Comparison of ENCODE assay signal across 1 cellular context in the genomic region with DNA sequence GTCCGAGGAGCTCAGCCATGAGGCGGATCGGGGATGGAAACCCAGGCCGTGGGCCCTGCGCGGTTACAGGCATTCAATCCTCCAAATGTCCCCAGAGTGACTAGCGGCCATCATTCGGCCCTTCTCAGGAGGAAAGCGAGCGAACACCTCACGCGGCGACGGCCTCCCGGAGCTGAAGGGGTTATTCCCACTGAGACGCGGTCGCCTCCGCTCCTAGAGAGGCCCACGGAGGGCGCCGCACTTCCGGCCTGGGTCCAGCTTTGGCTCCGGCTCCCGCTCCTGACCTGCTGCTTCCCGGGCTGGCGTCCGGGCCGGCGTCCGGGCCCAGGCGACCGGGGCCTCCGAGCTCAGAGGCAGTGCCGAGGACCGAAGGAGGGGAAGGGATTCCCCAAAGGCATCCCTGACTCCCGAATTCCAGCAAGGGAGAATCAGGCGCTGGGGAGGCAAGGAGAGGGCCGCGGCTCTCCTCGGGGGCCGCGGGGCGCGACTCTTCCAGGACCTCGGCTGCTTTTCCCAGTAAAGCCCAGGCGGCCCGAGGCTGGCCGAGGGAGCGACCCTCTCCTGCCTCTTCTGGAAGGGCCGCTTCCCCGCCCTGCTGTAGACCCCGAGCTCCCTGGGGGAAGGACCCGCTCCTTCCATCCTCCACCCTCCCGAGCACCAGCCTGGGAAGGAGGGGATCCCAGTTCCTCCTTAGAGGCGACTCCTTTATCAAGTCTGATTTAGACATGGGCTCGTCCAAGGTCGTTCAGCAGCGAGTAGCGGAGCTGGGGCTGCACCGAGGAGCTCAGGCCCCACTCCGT.
TF ChIP-seq lines count a peak whose summit lies in the region.

No MANE protein-coding gene starts in this region.

TF ChIP-seq in HepG2, 621 proteins besides CTCF, POLR2A, EP300 and RAD21 (continued from another document and continues in another):
- TF ChIP-seq ZNF687 (CRISPR knock-in tag; IDR thresholded peaks at IDR 0.05), result peak; percentile 98
- TF ChIP-seq ZNF333 (CRISPR knock-in tag; IDR thresholded peaks at IDR 0.05; ENCODE audit: borderline replicate concordance), result no peak
- no peak for TF ChIP-seq JUN (CRISPR knock-in tag; IDR thresholded peaks at IDR 0.05)
- TF ChIP-seq UBTF (CRISPR knock-in tag; IDR thresholded peaks at IDR 0.05), result peak; percentile 100
- TF ChIP-seq JDP2 (CRISPR knock-in tag; IDR thresholded peaks at IDR 0.05; ENCODE audit: borderline replicate concordance), result no peak; the same call in 1 of the 2 replicates
- TF ChIP-seq GABPB1 (CRISPR knock-in tag; IDR thresholded peaks at IDR 0.05), result peak; percentile 100
- TF ChIP-seq ZNF567 (CRISPR knock-in tag; IDR thresholded peaks at IDR 0.05; ENCODE audit: borderline replicate concordance), result peak; percentile 88; the same call in 1 of the 2 replicates
- TF ChIP-seq ELK4 (CRISPR knock-in tag; IDR thresholded peaks at IDR 0.05; ENCODE audit: borderline replicate concordance), result no peak; the same call in 1 of the 2 replicates
- TF ChIP-seq ZBTB44 (CRISPR knock-in tag; IDR thresholded peaks at IDR 0.05), result peak; percentile 85
- no peak for TF ChIP-seq SRSF9 (IDR thresholded peaks at IDR 0.05; ENCODE audit: borderline replicate concordance, insufficient read depth, low read depth, low read length, poor library complexity, severe bottlenecking)
- peak; percentile 94 for TF ChIP-seq HDAC2 (CRISPR knock-in tag; IDR thresholded peaks at IDR 0.05)
- 0 out of 2 replicates have a peak, but pooled peaks have one; percentile 69 for TF ChIP-seq ZBTB8A (CRISPR knock-in tag; IDR thresholded peaks at IDR 0.05; ENCODE audit: borderline replicate concordance, low read depth)
- no peak; the same call in 1 of the 2 replicates for TF ChIP-seq ZKSCAN1 (IDR thresholded peaks at IDR 0.05; ENCODE audit: low read length)
- TF ChIP-seq ZNF570 (CRISPR knock-in tag; IDR thresholded peaks at IDR 0.05; ENCODE audit: borderline replicate concordance), result peak; percentile 71; the same call in 1 of the 2 replicates
- TF ChIP-seq SMAD1 (CRISPR knock-in tag; IDR thresholded peaks at IDR 0.05; ENCODE audit: borderline replicate concordance, low read depth), result peak; percentile 89
- TF ChIP-seq ZNF24 (IDR thresholded peaks at IDR 0.05), result peak; percentile 66; the same call in 1 of the 2 replicates
- TF ChIP-seq HMGXB4 (CRISPR knock-in tag; IDR thresholded peaks at IDR 0.05; ENCODE audit: borderline replicate concordance in 1 of 2, low read depth in 1 of 2), result peak; percentile 98
- peak; percentile 90 for TF ChIP-seq ZNF343 (CRISPR knock-in tag; IDR thresholded peaks at IDR 0.05)
- peak; percentile 86 for TF ChIP-seq CCAR2 (optimal IDR thresholded peaks at IDR 0.05; ENCODE audit: low read depth, low read length)
- TF ChIP-seq NRL (CRISPR knock-in tag; IDR thresholded peaks at IDR 0.05; ENCODE audit: borderline replicate concordance), result peak; percentile 98; the same call in 1 of the 2 replicates
- TF ChIP-seq ZNF883 (CRISPR knock-in tag; IDR thresholded peaks at IDR 0.05; ENCODE audit: not compliant biosample characterization), result peak; percentile 71
- TF ChIP-seq TFAP4 (IDR thresholded peaks at IDR 0.05; ENCODE audit: borderline replicate concordance, low read depth), result peak; percentile 67; the same call in 1 of the 2 replicates
- no peak; the same call in 1 of the 2 replicates for TF ChIP-seq MYPOP (CRISPR knock-in tag; IDR thresholded peaks at IDR 0.05)
- no peak for TF ChIP-seq FOXM1 (CRISPR knock-in tag; IDR thresholded peaks at IDR 0.05)
- no peak for TF ChIP-seq NFRKB (IDR thresholded peaks at IDR 0.05)
- peak; percentile 57; the same call in 1 of the 2 replicates for TF ChIP-seq KLF15 (CRISPR knock-in tag; IDR thresholded peaks at IDR 0.05; ENCODE audit: borderline replicate concordance)
- TF ChIP-seq, protein P1, sequence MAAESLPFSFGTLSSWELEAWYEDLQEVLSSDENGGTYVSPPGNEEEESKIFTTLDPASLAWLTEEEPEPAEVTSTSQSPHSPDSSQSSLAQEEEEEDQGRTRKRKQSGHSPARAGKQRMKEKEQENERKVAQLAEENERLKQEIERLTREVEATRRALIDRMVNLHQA (CRISPR knock-in tag; IDR thresholded peaks at IDR 0.05), result no peak
- no peak for TF ChIP-seq ZNF382 (CRISPR knock-in tag; IDR thresholded peaks at IDR 0.05; ENCODE audit: borderline replicate concordance)
- peak; percentile 90; the same call in 1 of the 2 replicates for TF ChIP-seq KLF9 (CRISPR knock-in tag; IDR thresholded peaks at IDR 0.05; ENCODE audit: low read depth)
- TF ChIP-seq DNMT3B (CRISPR knock-in tag; conservative IDR thresholded peaks at IDR 0.05), result peak; percentile 82; the same call in 1 of the 2 replicates
- TF ChIP-seq FOXA1 (IDR thresholded peaks at IDR 0.05), result no peak
- TF ChIP-seq FOXA1 (CRISPR knock-in tag; IDR thresholded peaks at IDR 0.05), result peak; percentile 29; the same call in 1 of the 2 replicates
- no peak for TF ChIP-seq CHD2 (IDR thresholded peaks at IDR 0.05; ENCODE audit: low read depth, low read length)
- TF ChIP-seq ZNF577 (CRISPR knock-in tag; IDR thresholded peaks at IDR 0.05; ENCODE audit: borderline replicate concordance, low read depth), result no peak; the same call in 1 of the 2 replicates
- peak; percentile 94 for TF ChIP-seq ZNF782 (CRISPR knock-in tag; IDR thresholded peaks at IDR 0.05; ENCODE audit: borderline replicate concordance)
- TF ChIP-seq ZZZ3 (CRISPR knock-in tag; IDR thresholded peaks at IDR 0.05; ENCODE audit: borderline replicate concordance), result peak; percentile 85; the same call in 1 of the 2 replicates
- TF ChIP-seq EZH2 (conservative IDR thresholded peaks at IDR 0.05; ENCODE audit: low read depth, low read length), result no peak
- peak; percentile 62; the same call in 1 of the 2 replicates for TF ChIP-seq RFX5 (IDR thresholded peaks at IDR 0.05; ENCODE audit: low read depth, low read length)
- peak; percentile 55 for TF ChIP-seq IKZF4 (CRISPR knock-in tag; IDR thresholded peaks at IDR 0.05; ENCODE audit: borderline replicate concordance, low read depth, not compliant biosample characterization)
